1 cellular context compared by ENCODE assay signal in genomic region chr12:71685961-71686657, GRCh38.
TF ChIP-seq lines count a peak whose summit lies in the region.

TMEM19 (plus strand) TSS chr12:71686082; CDS start chr12:71686681, 599 bp downstream.

TF ChIP-seq in HepG2, 621 proteins besides CTCF, POLR2A, EP300 and RAD21 (continued from another document and continues in another):
- peak; percentile 70; the same call in 1 of the 2 replicates for TF ChIP-seq NFAT5 (CRISPR knock-in tag; IDR thresholded peaks at IDR 0.05)
- TF ChIP-seq MIER2 (CRISPR knock-in tag; IDR thresholded peaks at IDR 0.05): 0 out of 2 replicates have a peak, but pooled peaks have one; percentile 37
- no peak; the same call in 1 of the 2 replicates for TF ChIP-seq ATF1 (CRISPR knock-in tag; IDR thresholded peaks at IDR 0.05)
- TF ChIP-seq SRY (CRISPR knock-in tag; IDR thresholded peaks at IDR 0.05): peak; percentile 95
- no peak; the same call in 1 of the 2 replicates for TF ChIP-seq ZNF879 (CRISPR knock-in tag; IDR thresholded peaks at IDR 0.05)
- TF ChIP-seq ZNF275 (CRISPR knock-in tag; IDR thresholded peaks at IDR 0.05; ENCODE audit: borderline replicate concordance): peak; percentile 57; the same call in 1 of the 2 replicates
- no peak for TF ChIP-seq LCORL (IDR thresholded peaks at IDR 0.05)
- TF ChIP-seq LCORL (CRISPR knock-in tag; IDR thresholded peaks at IDR 0.05): peak; percentile 96
- peak; percentile 79 for TF ChIP-seq POLR2AphosphoS5 (IDR thresholded peaks at IDR 0.05; ENCODE audit: low read depth, low read length)
- TF ChIP-seq KDM2A (CRISPR knock-in tag; IDR thresholded peaks at IDR 0.05; ENCODE audit: borderline replicate concordance, low read depth): peak; percentile 91
- no peak for TF ChIP-seq ZNF30 (CRISPR knock-in tag; IDR thresholded peaks at IDR 0.05)
- no peak for TF ChIP-seq GTF2F1 (IDR thresholded peaks at IDR 0.05; ENCODE audit: low read length)
- TF ChIP-seq ZNF484 (CRISPR knock-in tag; IDR thresholded peaks at IDR 0.05; ENCODE audit: borderline replicate concordance, low read depth): no peak
- TF ChIP-seq TEAD2 (CRISPR knock-in tag; IDR thresholded peaks at IDR 0.05): no peak
- TF ChIP-seq MLXIP (CRISPR knock-in tag; IDR thresholded peaks at IDR 0.05; ENCODE audit: borderline replicate concordance): no peak
- peak; percentile 80; the same call in 1 of the 2 replicates for TF ChIP-seq TGIF2 (CRISPR knock-in tag; IDR thresholded peaks at IDR 0.05)
- no peak for TF ChIP-seq PBX3 (CRISPR knock-in tag; IDR thresholded peaks at IDR 0.05; ENCODE audit: borderline replicate concordance)
- no peak for TF ChIP-seq CENPX (CRISPR knock-in tag; IDR thresholded peaks at IDR 0.05)
- no peak for TF ChIP-seq ZSCAN22 (CRISPR knock-in tag; IDR thresholded peaks at IDR 0.05)
- TF ChIP-seq NCOA1 (CRISPR knock-in tag; IDR thresholded peaks at IDR 0.05): peak; percentile 83; the same call in 1 of the 2 replicates
- no peak for TF ChIP-seq ZEB1 (IDR thresholded peaks at IDR 0.05; ENCODE audit: insufficient replicate concordance, low read depth)
- TF ChIP-seq ASH2L (IDR thresholded peaks at IDR 0.05; ENCODE audit: insufficient read length, low read depth, low read length): peak; percentile 89
- no peak for TF ChIP-seq ZFP62 (CRISPR knock-in tag; IDR thresholded peaks at IDR 0.05)
- no peak; the same call in 1 of the 2 replicates for TF ChIP-seq SIX1 (CRISPR knock-in tag; IDR thresholded peaks at IDR 0.05; ENCODE audit: borderline replicate concordance)
- TF ChIP-seq KDM6A (CRISPR knock-in tag; IDR thresholded peaks at IDR 0.05; ENCODE audit: low read depth): no peak
- peak; percentile 83; the same call in 1 of the 2 replicates for TF ChIP-seq ZNF280B (CRISPR knock-in tag; IDR thresholded peaks at IDR 0.05; ENCODE audit: borderline replicate concordance)
- TF ChIP-seq KLF11 (CRISPR knock-in tag; IDR thresholded peaks at IDR 0.05): 0 out of 2 replicates have a peak, but pooled peaks have one; percentile 36
- TF ChIP-seq BCL6 (CRISPR knock-in tag; IDR thresholded peaks at IDR 0.05): peak; percentile 70
- peak; percentile 77; the same call in 1 of the 2 replicates for TF ChIP-seq SNAPC2 (CRISPR knock-in tag; IDR thresholded peaks at IDR 0.05)
- peak; percentile 70 for TF ChIP-seq ZBTB25 (CRISPR knock-in tag; IDR thresholded peaks at IDR 0.05)
- no peak for TF ChIP-seq HNF1A (IDR thresholded peaks at IDR 0.05; ENCODE audit: low read depth)
- peak; percentile 81; the same call in 1 of the 2 replicates for TF ChIP-seq HNF1A (CRISPR knock-in tag; IDR thresholded peaks at IDR 0.05; ENCODE audit: borderline replicate concordance)
- peak; percentile 60; the same call in 1 of the 2 replicates for TF ChIP-seq ARID2 (CRISPR knock-in tag; IDR thresholded peaks at IDR 0.05; ENCODE audit: borderline replicate concordance)
- TF ChIP-seq IKZF1 (IDR thresholded peaks at IDR 0.05): no peak
- TF ChIP-seq EHMT2 (IDR thresholded peaks at IDR 0.05; ENCODE audit: borderline replicate concordance, low read depth, low read length): no peak
- TF ChIP-seq MTF1 (CRISPR knock-in tag; IDR thresholded peaks at IDR 0.05): no peak
- no peak for TF ChIP-seq ZNF83 (CRISPR knock-in tag; IDR thresholded peaks at IDR 0.05; ENCODE audit: borderline replicate concordance)
- no peak for TF ChIP-seq ZBTB2 (CRISPR knock-in tag; IDR thresholded peaks at IDR 0.05; ENCODE audit: low read depth)
- TF ChIP-seq JUNB (CRISPR knock-in tag; IDR thresholded peaks at IDR 0.05; ENCODE audit: borderline replicate concordance): no peak
- TF ChIP-seq TRAFD1 (CRISPR knock-in tag; IDR thresholded peaks at IDR 0.05; ENCODE audit: borderline replicate concordance): no peak
- TF ChIP-seq PRPF4 (IDR thresholded peaks at IDR 0.05; ENCODE audit: low read depth, low read length, poor library complexity, severe bottlenecking): no peak
